8 cellular contexts compared by ENCODE assay signal in genomic region chr1:211606914-211607751, GRCh38. TPM values are rescaled to one million over a fixed set of nuclear protein-coding genes. Genes with fewer than 3 reads are reported as not detected.
DNase-seq lines count a peak whose midpoint lies in the region; ATAC-seq and TF ChIP-seq lines count a peak whose summit lies in the region.

No MANE protein-coding gene starts in this region.

- H3K36me3 Mint-ChIP-seq in GM23338 (ENCODE audit: low read depth), result no peaks in the 10 kb centered on the region
- no peaks in the 10 kb centered on the region for H3K36me3 Mint-ChIP-seq in dendritic cell treated with granulocyte-macrophage colony-stimulating factor and Interleukin-4, amounts not matched to agents 40 ng/mL and 50 ng/mL, for 4 days (ENCODE audit: low read depth)
- no peaks in the 10 kb centered on the region for H3K36me3 Mint-ChIP-seq in stimulated activated naive CD8-positive, alpha-beta T cell treated with anti-CD3 and anti-CD28 coated beads, Interleukin-15, Interleukin-2, amounts not matched to agents 100 ng/mL and 50 ng/mL, for 24 hours (ENCODE audit: low read depth)

- peaks cover 4% of the 10 kb centered on the region for H3K27me3 Mint-ChIP-seq in GM23338 (ENCODE audit: insufficient read depth, low read depth, poor library complexity)
- no peaks in the 10 kb centered on the region for H3K27me3 Mint-ChIP-seq in dendritic cell treated with granulocyte-macrophage colony-stimulating factor and Interleukin-4, amounts not matched to agents 40 ng/mL and 50 ng/mL, for 4 days
- peaks cover 5% of the 10 kb centered on the region for H3K27me3 Mint-ChIP-seq in stimulated activated naive CD8-positive, alpha-beta T cell treated with anti-CD3 and anti-CD28 coated beads, Interleukin-15, Interleukin-2, amounts not matched to agents 100 ng/mL and 50 ng/mL, for 24 hours

- no peaks in the 10 kb centered on the region for H3K9me3 ChIP-seq in ascending aorta

- H3K4me3 Mint-ChIP-seq in GM23338, result no peak overlapping the region; the same call in 2 of the 3 replicates
- H3K4me3 Mint-ChIP-seq in dendritic cell treated with granulocyte-macrophage colony-stimulating factor and Interleukin-4, amounts not matched to agents 40 ng/mL and 50 ng/mL, for 4 days, result peak overlapping the region; percentile 84
- peak overlapping the region; percentile 53 for H3K4me3 Mint-ChIP-seq in stimulated activated naive CD8-positive, alpha-beta T cell treated with anti-CD3 and anti-CD28 coated beads, Interleukin-15, Interleukin-2, amounts not matched to agents 100 ng/mL and 50 ng/mL, for 24 hours

- no peaks in the 10 kb centered on the region for H4K20me1 ChIP-seq in GM23338 (replicated peaks; ENCODE audit: insufficient read depth)

- no peaks in the 10 kb centered on the region for H3K9me3 Mint-ChIP-seq in GM23338
- no peaks in the 10 kb centered on the region for H3K9me3 Mint-ChIP-seq in dendritic cell treated with granulocyte-macrophage colony-stimulating factor and Interleukin-4, amounts not matched to agents 40 ng/mL and 50 ng/mL, for 4 days
- no peaks in the 10 kb centered on the region for H3K9me3 Mint-ChIP-seq in stimulated activated naive CD8-positive, alpha-beta T cell treated with anti-CD3 and anti-CD28 coated beads, Interleukin-15, Interleukin-2, amounts not matched to agents 100 ng/mL and 50 ng/mL, for 24 hours

- no peak overlapping the region for H3K4me3 ChIP-seq in GM23338
- H3K4me3 ChIP-seq in ascending aorta, result no peak overlapping the region

- 0 out of 2 replicates have a peak, but pooled peaks cover 5% of the 10 kb centered on the region for H3K9me2 ChIP-seq in GM23338 (ENCODE audit: insufficient read depth)

- no peaks in the 10 kb centered on the region for H3K79me2 ChIP-seq in GM23338 (replicated peaks; ENCODE audit: insufficient read depth)

- peak overlapping the region; percentile 83 for H2AFZ ChIP-seq in GM23338

- no peaks in the 10 kb centered on the region for H3K4me1 ChIP-seq in GM23338 (ENCODE audit: insufficient read depth)
- H3K4me1 ChIP-seq in ascending aorta, result peaks cover 6 to 18% of the 10 kb centered on the region in 2 donors

- H3K27ac ChIP-seq in GM23338 (ENCODE audit: low read depth) (no peak overlapping the region), ascending aorta (no peak overlapping the region)

- H3F3A ChIP-seq in GM23338 (replicated peaks; ENCODE audit: low read depth), result no peaks in the 10 kb centered on the region

- ATAC-seq in GM18861 (IDR thresholded peaks at IDR 0.05; ENCODE audit: unreplicated experiment), result peak; percentile 88
- ATAC-seq in GM23338, result no peak

- DNase-seq in GM23338 (ENCODE audit: low spot score) (no peak), NAMALWA (ENCODE audit: low spot score) (peak; percentile 82), T-helper 9 cell (no peak), ascending aorta (ENCODE audit: low spot score in 2 of 2) (no peak), putamen (ENCODE audit: low spot score) (no peak)

- intact Hi-C loops in dendritic cell treated with granulocyte-macrophage colony-stimulating factor and Interleukin-4, amounts not matched to agents 40 ng/mL and 50 ng/mL, for 4 days (cut with micrococcal nuclease), result loop anchor here (2.0 kb wide), 2 partner anchors 16 to 28 kb away; partner anchors contain the start of gene SLC30A1
- intact Hi-C loops in ascending aorta (cut with DNase I), result no loop called here

- H3K4me2 ChIP-seq in GM23338, result no peak overlapping the region

- peaks cover 6% of the 10 kb centered on the region; the same call in 1 of the 3 replicates for H3K4me1 Mint-ChIP-seq in GM23338
- peaks cover 75% of the 10 kb centered on the region for H3K4me1 Mint-ChIP-seq in dendritic cell treated with granulocyte-macrophage colony-stimulating factor and Interleukin-4, amounts not matched to agents 40 ng/mL and 50 ng/mL, for 4 days (ENCODE audit: low read depth)
- H3K4me1 Mint-ChIP-seq in stimulated activated naive CD8-positive, alpha-beta T cell treated with anti-CD3 and anti-CD28 coated beads, Interleukin-15, Interleukin-2, amounts not matched to agents 100 ng/mL and 50 ng/mL, for 24 hours (ENCODE audit: low read depth), result peaks cover 13% of the 10 kb centered on the region

- H3K36me3 ChIP-seq in GM23338 (ENCODE audit: insufficient read depth) (no peaks in the 10 kb centered on the region), ascending aorta (no peaks in the 10 kb centered on the region)

- no peaks in the 10 kb centered on the region for H3K27me3 ChIP-seq in GM23338 (ENCODE audit: insufficient read depth)
- H3K27me3 ChIP-seq in ascending aorta, result no peaks in the 10 kb centered on the region

- TF ChIP-seq CTCF in GM23338 (conservative IDR thresholded peaks at IDR 0.05; ENCODE audit: low read depth in 2 of 2) (no peak), ascending aorta (IDR thresholded peaks at IDR 0.05) (no peak)

- H3K27ac Mint-ChIP-seq in GM23338, result no peak overlapping the region
- H3K27ac Mint-ChIP-seq in dendritic cell treated with granulocyte-macrophage colony-stimulating factor and Interleukin-4, amounts not matched to agents 40 ng/mL and 50 ng/mL, for 4 days, result peak overlapping the region; percentile 97
- H3K27ac Mint-ChIP-seq in stimulated activated naive CD8-positive, alpha-beta T cell treated with anti-CD3 and anti-CD28 coated beads, Interleukin-15, Interleukin-2, amounts not matched to agents 100 ng/mL and 50 ng/mL, for 24 hours, result peak overlapping the region; percentile 59

TF ChIP-seq in GM23338, 12 proteins besides CTCF, POLR2A, EP300 and RAD21:
- TF ChIP-seq CREB1 (CRISPR knock-in tag; IDR thresholded peaks at IDR 0.05; ENCODE audit: low read depth), result no peak
- TF ChIP-seq ZNF114 (CRISPR knock-in tag; IDR thresholded peaks at IDR 0.05), result no peak
- no peak for TF ChIP-seq POLR2AphosphoS5 (IDR thresholded peaks at IDR 0.05; ENCODE audit: low read depth)
- TF ChIP-seq REST (IDR thresholded peaks at IDR 0.05; ENCODE audit: unreplicated experiment), result no peak
- TF ChIP-seq JUNB (IDR thresholded peaks at IDR 0.05; ENCODE audit: unreplicated experiment), result no peak

RNA-seq across cellular contexts. Expression of gene SLC30A1, which starts 28.2 kb away (rescaled TPM):
- 17.0 and 17.7 TPM in 2 replicates for total RNA-seq in GM23338 (2014; rRNA removed; shearing (Covaris generic))
- 3.3 and 3.8 TPM in 2 replicates for polyA plus RNA-seq in GM23338 (2016; fragmentation: Nextera tagmentation; extraction: Ambion mirVana)
- total RNA-seq in ascending aorta, result 8.9 TPM
